24 cellular contexts compared by ENCODE assay signal in the genomic region with DNA sequence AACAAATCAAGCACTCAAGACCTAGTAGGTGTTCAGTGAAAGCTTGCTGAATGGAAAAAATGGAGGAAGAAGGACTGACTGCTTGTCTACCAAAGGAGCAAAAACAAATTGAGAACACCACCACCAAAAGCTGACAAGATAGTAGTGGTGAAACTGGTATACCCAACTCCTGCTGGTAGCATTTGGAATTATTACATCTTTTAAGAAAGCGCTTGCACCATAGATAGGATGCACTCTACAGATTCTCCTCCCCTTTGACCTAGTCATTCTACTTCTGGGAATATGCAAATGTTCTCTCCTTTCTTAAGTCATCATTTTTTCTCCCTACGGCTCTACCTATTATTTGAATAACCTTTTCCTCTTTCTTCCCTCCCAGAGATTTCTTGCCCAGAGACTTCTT.
DNase-seq lines count a peak whose midpoint lies in the region; ATAC-seq, FAIRE-seq and TF ChIP-seq lines count a peak whose summit lies in the region.
"Had no signal": no experiment of that assay in that cellular context is flagged by ENCODE, and none has a peak within 500 bp of the region (broad histone marks: within the 10 kb centered on the region; RNA-seq: fewer than 3 reads in every experiment).

No MANE protein-coding gene starts in this region.

- no peak for TF ChIP-seq CTCF in A549 (IDR thresholded peaks at IDR 0.05)
- peak; percentile 7 for TF ChIP-seq CTCF in GM12873 (IDR thresholded peaks at IDR 0.05; ENCODE audit: insufficient read depth, low read depth, low read length, missing control alignments)
- TF ChIP-seq CTCF in epithelial cell of proximal tubule (conservative IDR thresholded peaks at IDR 0.05; ENCODE audit: low read depth, low read length) = peak; percentile 4

- CTCF ChIA-PET in A549 (lab: Yijun Ruan, JAX) = interaction anchor here (1.0 to 1.5 kb wide), 3 partner anchors 8 to 15 kb away, joined by 3 to 4 read pairs (median 3); no protein-coding TSS in a partner anchor

- FAIRE-seq in A549 (lab: Jason Lieb, UNC) = peak; percentile 39
- FAIRE-seq: GM12891 had no signal

- no peaks in the 10 kb centered on the region for H3K9me3 ChIP-seq in A549
- H3K9me3 ChIP-seq: BLaER1 treated with 17β-estradiol and CSF1 and Interleukin-3, amounts not matched to agents 10 nM and 100 nM had no signal

- WGBS in A549 (ENCODE audit: missing lambda C conversion rate) = 92% methylated on average over 2 of the region's 2 CpGs

- no peak overlapping the region for H3K4me2 ChIP-seq in A549
- H3K4me2 ChIP-seq: BLaER1 treated with 17β-estradiol and CSF1 and Interleukin-3, amounts not matched to agents 10 nM and 100 nM; PC-9 had no signal

- TF ChIP-seq RAD21 in A549 (conservative IDR thresholded peaks at IDR 0.05 in 1 of 2, IDR thresholded peaks at IDR 0.05 in 1 of 2) = no peak

- peak in 1 of 2 experiments; percentile 30 for DNase-seq in A549 (ENCODE audit: low read depth in 1 of 2, low spot score in 1 of 2)
- DNase-seq in NAMALWA (ENCODE audit: low spot score) = peak; percentile 15
- no peak for DNase-seq in epithelial cell of proximal tubule (ENCODE audit: low read depth)
- no peak for DNase-seq in GM03348 (ENCODE audit: low spot score)
- DNase-seq in activated CD4-positive, CD25-positive, alpha-beta regulatory T cell (lab: John Stamatoyannopoulos, UW) = no peak
- DNase-seq in NK-92 treated with Interleukin-12 subunit alpha and Interleukin-12 subunit beta, amount 100 ng/mL, for 24 hours (lab: John Stamatoyannopoulos, UW) = no peak
- DNase-seq: CD4-positive, alpha-beta memory T cell; COR-L47; DMS53; GM23248; H7; KBM-7; NCI-H1105; NCI-H1436 treated with DMSO at 0.1 percent for 48 hours; NCI-H187 treated with DMSO at 0.1 percent for 48 hours; NCI-H2107; NCI-H524 treated with DMSO at 0.1 percent for 48 hours; NCI-H774; PC-9; T-cell had no signal

- H3K27ac ChIP-seq in A549 = no peak overlapping the region
- H3K27ac ChIP-seq: BLaER1 treated with 17β-estradiol and CSF1 and Interleukin-3, amounts not matched to agents 10 nM and 100 nM; GM23248; PC-9 had no signal

- no peak for TF ChIP-seq POLR2A in A549 (IDR thresholded peaks at IDR 0.05; ENCODE audit: low read length)

- POLR2A ChIA-PET in A549 (lab: Yijun Ruan, JAX) = no interaction called here

- H3K4me1 ChIP-seq in A549 = no peaks in the 10 kb centered on the region
- H3K4me1 ChIP-seq: BLaER1 treated with 17β-estradiol and CSF1 and Interleukin-3, amounts not matched to agents 10 nM and 100 nM had no signal

- ATAC-seq in A549 = peak in 1 of 2 experiments; percentile 63; a peak in 3 of 6 replicates
- ATAC-seq: Right ventricle myocardium inferior, T-cell had no signal

- H3K4me3 ChIP-seq in A549 (no peak overlapping the region), epithelial cell of proximal tubule (ENCODE audit: low read depth, low read length) (no peak overlapping the region)
- H3K4me3 ChIP-seq: BLaER1 treated with 17β-estradiol and CSF1 and Interleukin-3, amounts not matched to agents 10 nM and 100 nM; GM23248; PC-9 had no signal

- no peak for TF ChIP-seq EP300 in A549 (IDR thresholded peaks at IDR 0.05)

TF ChIP-seq in A549, 52 proteins besides CTCF, POLR2A, EP300 and RAD21:
- TF ChIP-seq NR3C1 (IDR thresholded peaks at IDR 0.05) (no peak), NPAS2 (CRISPR knock-in tag; IDR thresholded peaks at IDR 0.05; ENCODE audit: borderline replicate concordance) (no peak), BHLHE40 (IDR thresholded peaks at IDR 0.05; ENCODE audit: low read depth, low read length) (no peak), CBX2 (IDR thresholded peaks at IDR 0.05; ENCODE audit: borderline replicate concordance, low read depth) (no peak), RCOR1 (IDR thresholded peaks at IDR 0.05; ENCODE audit: low read depth, low read length) (no peak), EHF (CRISPR knock-in tag; IDR thresholded peaks at IDR 0.05) (no peak), CEBPB (IDR thresholded peaks at IDR 0.05) (no peak), PHF8 (IDR thresholded peaks at IDR 0.05; ENCODE audit: borderline replicate concordance, low read depth) (no peak), ZFP36 (IDR thresholded peaks at IDR 0.05; ENCODE audit: borderline replicate concordance, partially characterized antibody) (no peak), GATA3 (IDR thresholded peaks at IDR 0.05; ENCODE audit: borderline replicate concordance) (no peak), ZSCAN20 (CRISPR knock-in tag; IDR thresholded peaks at IDR 0.05) (no peak)
